In genomic region chr15:27956285-27956684, GRCh38 we compare ENCODE assay signal across 1 cellular context.
TF ChIP-seq lines count a peak whose summit lies in the region.

No MANE protein-coding gene starts in this region.

TF ChIP-seq in SK-N-SH treated with all-trans-retinoic acid at 6 μM for 48 hours, 23 proteins besides CTCF, POLR2A, EP300 and RAD21 (continued from another document):
- TF ChIP-seq, protein P1, sequence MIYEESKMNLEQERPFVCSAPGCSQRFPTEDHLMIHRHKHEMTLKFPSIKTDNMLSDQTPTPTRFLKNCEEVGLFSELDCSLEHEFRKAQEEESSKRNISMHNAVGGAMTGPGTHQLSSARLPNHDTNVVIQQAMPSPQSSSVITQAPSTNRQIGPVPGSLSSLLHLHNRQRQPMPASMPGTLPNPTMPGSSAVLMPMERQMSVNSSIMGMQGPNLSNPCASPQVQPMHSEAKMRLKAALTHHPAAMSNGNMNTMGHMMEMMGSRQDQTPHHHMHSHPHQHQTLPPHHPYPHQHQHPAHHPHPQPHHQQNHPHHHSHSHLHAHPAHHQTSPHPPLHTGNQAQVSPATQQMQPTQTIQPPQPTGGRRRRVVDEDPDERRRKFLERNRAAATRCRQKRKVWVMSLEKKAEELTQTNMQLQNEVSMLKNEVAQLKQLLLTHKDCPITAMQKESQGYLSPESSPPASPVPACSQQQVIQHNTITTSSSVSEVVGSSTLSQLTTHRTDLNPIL (CRISPR knock-in tag; IDR thresholded peaks at IDR 0.05; ENCODE audit: low read depth) = no peak
- no peak for TF ChIP-seq TSHZ2 (CRISPR knock-in tag; IDR thresholded peaks at IDR 0.05)
- no peak for TF ChIP-seq TCF4 (CRISPR knock-in tag; IDR thresholded peaks at IDR 0.05; ENCODE audit: borderline replicate concordance)
- TF ChIP-seq GLIS3 (CRISPR knock-in tag; IDR thresholded peaks at IDR 0.05) = no peak
- TF ChIP-seq, protein P2, sequence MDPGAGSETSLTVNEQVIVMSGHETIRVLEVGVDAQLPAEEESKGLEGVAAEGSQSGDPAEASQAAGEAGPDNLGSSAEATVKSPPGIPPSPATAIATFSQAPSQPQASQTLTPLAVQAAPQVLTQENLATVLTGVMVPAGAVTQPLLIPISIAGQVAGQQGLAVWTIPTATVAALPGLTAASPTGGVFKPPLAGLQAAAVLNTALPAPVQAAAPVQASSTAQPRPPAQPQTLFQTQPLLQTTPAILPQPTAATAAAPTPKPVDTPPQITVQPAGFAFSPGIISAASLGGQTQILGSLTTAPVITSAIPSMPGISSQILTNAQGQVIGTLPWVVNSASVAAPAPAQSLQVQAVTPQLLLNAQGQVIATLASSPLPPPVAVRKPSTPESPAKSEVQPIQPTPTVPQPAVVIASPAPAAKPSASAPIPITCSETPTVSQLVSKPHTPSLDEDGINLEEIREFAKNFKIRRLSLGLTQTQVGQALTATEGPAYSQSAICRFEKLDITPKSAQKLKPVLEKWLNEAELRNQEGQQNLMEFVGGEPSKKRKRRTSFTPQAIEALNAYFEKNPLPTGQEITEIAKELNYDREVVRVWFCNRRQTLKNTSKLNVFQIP (CRISPR knock-in tag; IDR thresholded peaks at IDR 0.05; ENCODE audit: borderline replicate concordance, low read depth) = no peak
- no peak for TF ChIP-seq CSDC2 (CRISPR knock-in tag; IDR thresholded peaks at IDR 0.05)
- no peak for TF ChIP-seq ZNF565 (CRISPR knock-in tag; conservative IDR thresholded peaks at IDR 0.05; ENCODE audit: low read depth)
